ENCODE assay signal across 11 cellular contexts in genomic region chr1:205172729-205173366, GRCh38. TPM values are rescaled to one million over a fixed set of nuclear protein-coding genes. Genes with fewer than 3 reads are reported as not detected.
DNase-seq lines count a peak whose midpoint lies in the region; ATAC-seq, FAIRE-seq and TF ChIP-seq lines count a peak whose summit lies in the region.
"Had no signal": no experiment of that assay in that cellular context is flagged by ENCODE, and none has a peak within 500 bp of the region (broad histone marks: within the 10 kb centered on the region; RNA-seq: fewer than 3 reads in every experiment).

No MANE protein-coding gene starts in this region.

- H3K27me3 ChIP-seq in astrocyte (ENCODE audit: insufficient read depth, low read length) (no peaks in the 10 kb centered on the region), pancreas (no peaks in the 10 kb centered on the region)
- H3K27me3 ChIP-seq: suprapubic skin had no signal

- no peak for TF ChIP-seq CTCF in AG10803 (conservative IDR thresholded peaks at IDR 0.05; ENCODE audit: low read length)
- no peak for TF ChIP-seq CTCF in astrocyte (IDR thresholded peaks at IDR 0.05; ENCODE audit: insufficient read depth, low read depth, low read length)
- TF ChIP-seq CTCF in pancreas (IDR thresholded peaks at IDR 0.05) = no peak

- no peaks in the 10 kb centered on the region for H3K9me3 Mint-ChIP-seq in astrocyte (ENCODE audit: unreplicated experiment)

- H3K4me3 Mint-ChIP-seq in astrocyte (ENCODE audit: unreplicated experiment) = no peak overlapping the region

- peak overlapping the region; percentile 60 for H3K9ac ChIP-seq in astrocyte (ENCODE audit: low read length)

- no peaks in the 10 kb centered on the region for H3K27me3 Mint-ChIP-seq in astrocyte (ENCODE audit: low read depth, unreplicated experiment)

- peaks cover 10% of the 10 kb centered on the region for H3K79me2 ChIP-seq in astrocyte (ENCODE audit: insufficient read depth, low read length)

- H3K27ac ChIP-seq in astrocyte (ENCODE audit: low read depth, low read length) (peak overlapping the region; percentile 88), pancreas (no peak overlapping the region)
- H3K27ac ChIP-seq: suprapubic skin, WERI-Rb-1 had no signal

- WGBS in pancreas, 2 donors = 93 to 96% methylated on average over 4 of the region's 4 CpGs

- H3K9me3 ChIP-seq in astrocyte (ENCODE audit: insufficient read depth, low read depth, low read length) (no peaks in the 10 kb centered on the region), pancreas (no peaks in the 10 kb centered on the region)
- H3K9me3 ChIP-seq: suprapubic skin had no signal

- H2AFZ ChIP-seq in astrocyte (ENCODE audit: low read depth, low read length) = no peak overlapping the region

- H3K4me1 ChIP-seq in astrocyte (ENCODE audit: insufficient read depth, low read length) (peaks cover 21% of the 10 kb centered on the region), pancreas (no peaks in the 10 kb centered on the region)

- ATAC-seq in pancreas = no peak
- no peak for ATAC-seq in GM19397 (IDR thresholded peaks at IDR 0.05; ENCODE audit: unreplicated experiment)
- ATAC-seq: left lobe of liver had no signal

- peak overlapping the region; percentile 33 for H3K4me2 ChIP-seq in astrocyte (ENCODE audit: low read length)

- H3K27ac Mint-ChIP-seq in astrocyte (ENCODE audit: unreplicated experiment) = peak overlapping the region; percentile 59

- FAIRE-seq in HTR-8/SVneo (lab: Jason Lieb, UNC) (peak; percentile 69), astrocyte (lab: Jason Lieb, UNC) (peak; percentile 94), pancreas (lab: Jason Lieb, UNC) (no peak)

- H3K36me3 ChIP-seq in astrocyte (ENCODE audit: insufficient read depth, low read length) = no peaks in the 10 kb centered on the region
- no peaks in the 10 kb centered on the region for H3K36me3 ChIP-seq in pancreas

- intact Hi-C loops in pancreas (cut with DNase I) = no loop called here

- H3K4me3 ChIP-seq in AG10803 (ENCODE audit: low read length) (no peak overlapping the region), astrocyte (ENCODE audit: insufficient read depth, low read depth, low read length) (peak overlapping the region; percentile 3), pancreas (no peak overlapping the region)
- H3K4me3 ChIP-seq: suprapubic skin had no signal

- H4K20me1 ChIP-seq in astrocyte (ENCODE audit: insufficient read depth, low read length) = no peaks in the 10 kb centered on the region

- DNase-seq in AG10803 (ENCODE audit: low read depth) = peak; percentile 95
- peak; percentile 83 for DNase-seq in HTR-8/SVneo (ENCODE audit: insufficient read length, low spot score)
- peak; percentile 98 for DNase-seq in astrocyte (ENCODE audit: low read depth)
- DNase-seq in kidney tubule cell (ENCODE audit: low spot score) = peak; percentile 88
- DNase-seq in NCI-H146 treated with DMSO at 0.1 percent for 48 hours (lab: John Stamatoyannopoulos, UW; ENCODE audit: unreplicated experiment) = no peak
- no peak for DNase-seq in pancreas
- DNase-seq in GOT3 (lab: John Stamatoyannopoulos, UW) = no peak
- DNase-seq: WERI-Rb-1 had no signal

- H3K4me1 Mint-ChIP-seq in astrocyte (ENCODE audit: low read depth, unreplicated experiment) = peaks cover 15% of the 10 kb centered on the region

- H3K36me3 Mint-ChIP-seq in astrocyte (ENCODE audit: low read depth, unreplicated experiment) = peaks cover 18% of the 10 kb centered on the region

RNA-seq across cellular contexts. Expression of gene DSTYK, which starts 38.7 kb away (rescaled TPM):
- 15.2 and 15.4 TPM in 2 replicates for total RNA-seq in astrocyte
- total RNA-seq in pancreas = 1 to 10 TPM; 3.5 to 9.0 (median 4.7) TPM
- 1 to 10 TPM; 2.9 to 4.3 TPM for polyA plus RNA-seq in pancreas

RNA-seq across cellular contexts. Expression of gene RBBP5, which starts 51.1 kb away (rescaled TPM):
- total RNA-seq in astrocyte (16.2 and 18.7 TPM in 2 replicates), pancreas (10 to 100 TPM in 1 of 6 donors, 1 to 10 TPM in 5; 6.0 to 10.9 (median 8.2) TPM)
- 1 to 10 TPM; 3.0 to 4.6 TPM for polyA plus RNA-seq in pancreas

RNA-seq across cellular contexts. Expression of gene TMCC2, which starts 54.9 kb away (rescaled TPM):
- 10.6 and 10.8 TPM in 2 replicates for total RNA-seq in astrocyte
- 1 to 10 TPM in 3 of 6 donors, under 1 TPM in 3; 0.55 to 1.8 (median 0.94) TPM for total RNA-seq in pancreas
- polyA plus RNA-seq in pancreas = 1 to 10 TPM; 2.6 to 4.3 TPM

Comparison
In these comparisons a context has a peak if more than half of its experiments do, and no peak if none do; other contexts are left out.
1. DNase-seq: peak in AG10803 (single experiment), HTR-8/SVneo (single experiment), astrocyte (single experiment) and kidney tubule cell (single experiment); none in NCI-H146 treated with DMSO at 0.1 percent for 48 hours (single experiment), pancreas (0 of 6) and GOT3 (single experiment).